In the genomic region with DNA sequence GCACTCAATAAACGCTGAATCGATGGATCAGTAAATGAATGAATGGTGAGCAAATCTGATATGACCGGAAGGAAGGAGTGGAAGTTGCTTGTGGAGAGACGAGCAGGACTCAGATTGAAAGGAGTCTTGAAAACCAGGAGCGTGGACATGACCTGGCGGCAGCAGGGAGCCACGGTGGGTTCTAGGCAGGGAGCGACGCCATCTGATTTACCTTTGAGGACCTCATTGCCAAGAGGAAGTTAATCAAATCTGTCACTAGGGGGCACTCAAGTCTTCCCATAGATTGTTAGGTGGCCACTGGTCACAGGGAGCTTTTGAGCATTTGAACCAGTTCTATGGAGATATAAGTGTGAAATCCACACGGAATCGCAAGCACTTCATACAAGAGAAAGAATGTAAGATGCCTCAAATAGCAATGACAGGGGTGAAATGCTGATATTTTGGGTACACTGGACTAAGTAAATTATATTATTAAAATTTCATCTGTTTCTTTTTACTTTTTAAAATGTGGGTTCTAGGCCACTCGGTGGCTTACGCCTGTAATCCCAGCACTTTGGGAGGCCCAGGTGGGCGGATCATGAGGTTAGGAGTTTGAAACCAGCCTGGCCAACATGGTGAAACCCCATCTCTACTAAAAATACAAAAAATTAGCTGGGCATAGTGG, we compare ENCODE assay signal across 8 cellular contexts. TPM values are rescaled to one million over a fixed set of nuclear protein-coding genes. Genes with fewer than 3 reads are reported as not detected.
DNase-seq lines count a peak whose midpoint lies in the region; ATAC-seq and TF ChIP-seq lines count a peak whose summit lies in the region.

No MANE protein-coding gene starts in this region.

- no peaks in the 10 kb centered on the region for H3K9me3 ChIP-seq in lung (ENCODE audit: control insufficient read depth in 2 of 2, insufficient read depth in 1 of 2, low read length in 1 of 2)
- H3K9me3 ChIP-seq in stomach, result no peaks in the 10 kb centered on the region

- TF ChIP-seq CTCF in WI38 (IDR thresholded peaks at IDR 0.05; ENCODE audit: low read depth, low read length), result peak; percentile 53
- peak; percentile 77 for TF ChIP-seq CTCF in lung (IDR thresholded peaks at IDR 0.05; ENCODE audit: control extremely low read depth, extremely low read depth)
- TF ChIP-seq CTCF in stomach (IDR thresholded peaks at IDR 0.05), result peak in 5 of 7 experiments; percentile 50 to 82 (median 67)
- TF ChIP-seq CTCF in coronary artery (IDR thresholded peaks at IDR 0.05), result no peak

- H3K36me3 ChIP-seq in lung (ENCODE audit: control insufficient read depth in 2 of 2, insufficient read depth in 2 of 2, low read length in 2 of 2) (no peaks in the 10 kb centered on the region), stomach (no peaks in the 10 kb centered on the region)

- intact Hi-C loops in stomach (cut with DNase I; ENCODE audit: low total_unique reads), result loop anchor here (5.0 kb wide), 1 partner anchor 94 kb away; no protein-coding TSS in a partner anchor

- ATAC-seq in GM21619 (IDR thresholded peaks at IDR 0.05; ENCODE audit: unreplicated experiment) (peak; percentile 48), lung (ENCODE audit: insufficient read depth, low FRiP score) (no peak)

- peaks cover 0 to 4% of the 10 kb centered on the region in 2 donors for H3K4me1 ChIP-seq in lung (ENCODE audit: control insufficient read depth in 2 of 2, insufficient read depth in 2 of 2, low read length in 2 of 2)
- peaks cover 7 to 16% (median 13%) of the 10 kb centered on the region in 4 donors for H3K4me1 ChIP-seq in stomach

- WGBS in lung, 2 donors, result 40 to 45% methylated on average over 14 of the region's 14 CpGs
- 37 to 45% (median 44%) methylated on average over 14 of the region's 14 CpGs for WGBS in stomach, 5 donors

- H3K27ac ChIP-seq in lung (ENCODE audit: low read depth in 1 of 2, low read length in 1 of 2) (no peak overlapping the region), stomach (no peak overlapping the region), coronary artery (no peak overlapping the region)

- TF ChIP-seq POLR2A in stomach (IDR thresholded peaks at IDR 0.05), result no peak

- H3K4me3 ChIP-seq in WI38 (ENCODE audit: low read depth, low read length) (no peak overlapping the region), lung (no peak overlapping the region), stomach (no peak overlapping the region), coronary artery (no peak overlapping the region)

- TF ChIP-seq EP300 in stomach (IDR thresholded peaks at IDR 0.05), result no peak

- H3K27me3 ChIP-seq in lung (ENCODE audit: control insufficient read depth, insufficient read depth) (no peaks in the 10 kb centered on the region), stomach (no peaks in the 10 kb centered on the region)

- DNase-seq in AML-193 (lab: John Stamatoyannopoulos, UW) (peak; percentile 80 to 81), NCI-H2227 treated with DMSO at 0.1 percent for 48 hours (lab: John Stamatoyannopoulos, UW) (peak; percentile 43), lung (ENCODE audit: low spot score) (peak; percentile 63), stomach (peak; percentile 55), coronary artery (ENCODE audit: low spot score) (no peak)
- DNase-seq in effector CD4-positive, alpha-beta T cell, result peak; percentile 15

RNA-seq across cellular contexts. Expression of a gene that starts 9.2 kb away (rescaled TPM):
- total RNA-seq in lung (10 to 100 TPM in 1 of 2 donors, 1 to 10 TPM in 1; 2.8 to 26.4 TPM), stomach (under 1 TPM in 1 of 5 donors, not detected in 4; 0.55 TPM)
- polyA plus RNA-seq in lung (1 to 10 TPM in 1 of 2 donors, under 1 TPM in 1; 0.32 to 1.4 TPM), stomach (under 1 TPM in 1 of 3 donors, not detected in 2; 0.08 TPM)

RNA-seq across cellular contexts. Expression of a gene that starts 50.6 kb away (rescaled TPM):
- total RNA-seq in lung (10 to 100 TPM; 65.1 to 67.8 TPM), stomach (100 to 1,000 TPM in 1 of 5 donors, 10 to 100 TPM in 3, 1 to 10 TPM in 1; 1.7 to 124 (median 39.0) TPM)
- polyA plus RNA-seq in lung (10 to 100 TPM; 30.7 to 43.6 TPM), stomach (10 to 100 TPM; 23.1 to 44.9 (median 30.4) TPM)
